ENCODE assay signal across 31 cellular contexts in the genomic region with DNA sequence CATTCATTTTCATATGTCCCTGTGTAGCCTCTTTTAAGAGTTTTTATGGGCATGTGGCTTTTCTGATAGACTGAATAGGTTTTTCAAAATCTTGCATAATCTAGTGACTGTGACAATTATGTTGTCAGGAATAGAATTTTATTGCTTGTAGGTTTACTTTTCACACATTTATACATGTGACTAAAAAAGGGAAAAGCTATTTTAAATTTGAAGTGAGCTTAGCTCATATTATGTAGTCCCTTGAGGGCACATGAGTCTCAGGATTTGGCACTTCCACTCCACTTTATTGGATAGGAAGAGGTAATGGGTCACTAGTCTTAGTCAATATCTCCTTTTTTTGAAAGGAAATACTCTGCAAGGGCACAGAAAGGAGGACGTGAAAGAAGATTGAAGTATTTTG.
"Had no signal": no experiment of that assay in that cellular context is flagged by ENCODE, and none has a peak within 500 bp of the region (broad histone marks: within the 10 kb centered on the region; RNA-seq: fewer than 3 reads in every experiment).

No MANE protein-coding gene starts in this region.

- H3K27ac ChIP-seq: adrenal gland, body of pancreas, cardiac muscle cell, coronary artery, dorsolateral prefrontal cortex, pancreas, prostate gland, testis, uterus had no signal

- ATAC-seq: activated CD4-positive, alpha-beta T cell treated with anti-CD3 and anti-CD28 coated beads for 36 hours; activated CD8-positive, alpha-beta memory T cell treated with anti-CD3 and anti-CD28 coated beads, Interleukin-2, amount 10 ng/mL, durations not matched to agents 7 days and 5 days; activated CD8-positive, alpha-beta T cell treated with anti-CD3 and anti-CD28 coated beads, Interleukin-2, amount 10 ng/mL, durations not matched to agents 7 days and 5 days; activated T-cell treated with anti-CD3 and anti-CD28 coated beads, Interleukin-2, amount 50 U/mL, for 72 hours; body of pancreas; left ventricle myocardium superior; mucosa of descending colon; natural killer cell treated with Interleukin-12 subunit alpha and Interleukin-12 subunit beta and Interleukin-15 and Interleukin-18, amount 100 ng/mL, for 72 hours; pancreas; stimulated activated naive B cell treated with anti-CD40 and anti-IgM and Interleukin-4, amounts not matched to agents 10 μg/mL and 1 μg/mL and 100 μg/mL, for 72 hours had no signal

- H3K4me3 ChIP-seq: adrenal gland, body of pancreas, cardiac muscle cell, coronary artery, dorsolateral prefrontal cortex, mucosa of descending colon, pancreas, prostate gland, testis, uterus had no signal

- DNase-seq: activated CD4-positive, alpha-beta T cell treated with anti-CD3 and anti-CD28 coated beads for 36 hours; activated CD4-positive, CD25-positive, alpha-beta regulatory T cell; activated CD8-positive, alpha-beta memory T cell treated with anti-CD3 and anti-CD28 coated beads, Interleukin-2, amount 10 ng/mL, durations not matched to agents 7 days and 5 days; activated CD8-positive, alpha-beta T cell treated with anti-CD3 and anti-CD28 coated beads, Interleukin-2, amount 10 ng/mL, durations not matched to agents 7 days and 5 days; activated naive CD4-positive, alpha-beta T cell treated with anti-CD3 and anti-CD28 coated beads for 36 hours; activated naive CD8-positive, alpha-beta T cell treated with anti-CD3 and anti-CD28 coated beads for 36 hours; activated T-cell treated with anti-CD3 and anti-CD28 coated beads for 4 hours; activated T-cell treated with anti-CD3 and anti-CD28 coated beads, Interleukin-2, amount 50 U/mL, for 72 hours; adrenal gland; aorta; body of pancreas; cerebellar nuclear complex; dorsolateral prefrontal cortex; effector memory CD4-positive, alpha-beta T cell; foreskin fibroblast; head of caudate nucleus; hippocampal formation; left cardiac atrium; left ventricle myocardium superior; mucosa of descending colon; pancreas; stimulated activated CD4-positive, alpha-beta T cell treated with anti-CD3 and anti-CD28 coated beads, Interleukin-15, amount 100 ng/mL, for 24 hours; stimulated activated CD4-positive, alpha-beta T cell treated with anti-CD3 and anti-CD28 coated beads, Interleukin-2, amount 100 ng/mL, for 24 hours; stimulated activated naive B cell treated with anti-CD40 and anti-IgM and Interleukin-4, amounts not matched to agents 10 μg/mL and 1 μg/mL and 100 μg/mL, for 72 hours; T-helper 2 cell; testis; uterus had no signal

- H3K27me3 ChIP-seq: adrenal gland, body of pancreas, cardiac muscle cell, pancreas, testis, uterus had no signal

- H3K4me1 ChIP-seq: adrenal gland, body of pancreas, pancreas, prostate gland, testis, uterus had no signal

- H3K36me3 ChIP-seq: adrenal gland, cardiac muscle cell, pancreas, prostate gland, uterus had no signal

- H3K9me3 ChIP-seq: adrenal gland, body of pancreas, mucosa of descending colon, pancreas, prostate gland, testis, uterus had no signal
